13 cellular contexts compared by ENCODE assay signal in genomic region chr7:141362580-141363435, GRCh38.
DNase-seq lines count a peak whose midpoint lies in the region; ATAC-seq, FAIRE-seq and TF ChIP-seq lines count a peak whose summit lies in the region.
"Had no signal": no experiment of that assay in that cellular context is flagged by ENCODE, and none has a peak within 500 bp of the region (broad histone marks: within the 10 kb centered on the region; RNA-seq: fewer than 3 reads in every experiment).

No MANE protein-coding gene starts in this region.

- H3K79me2 ChIP-seq in keratinocyte (ENCODE audit: control insufficient read depth, insufficient read depth, low read length) = no peaks in the 10 kb centered on the region

- H3K4me3 ChIP-seq in HUES6 (ENCODE audit: low read depth, low read length) (no peak overlapping the region), cardiac fibroblast (replicated peaks in 1 of 2; ENCODE audit: low read depth in 2 of 2, low read length in 2 of 2) (no peak overlapping the region), keratinocyte (ENCODE audit: control insufficient read depth in 2 of 3, extremely low read depth in 1 of 3, insufficient read depth in 2 of 3, low read depth in 1 of 3, low read length in 3 of 3) (peak overlapping the region in 2 of 3 experiments; percentile 30 to 42)
- H3K4me3 ChIP-seq: uterus had no signal

- no peak overlapping the region for H2AFZ ChIP-seq in keratinocyte (ENCODE audit: control insufficient read depth, low read length)

- no peak for TF ChIP-seq CTCF in cardiac fibroblast (IDR thresholded peaks at IDR 0.05; ENCODE audit: low read depth, low read length)
- TF ChIP-seq CTCF in keratinocyte (optimal IDR thresholded peaks at IDR 0.05 in 1 of 3, IDR thresholded peaks at IDR 0.05 in 1 of 3, conservative IDR thresholded peaks at IDR 0.05 in 1 of 3; ENCODE audit: extremely low read depth in 1 of 3, insufficient read depth in 2 of 3, low read length in 3 of 3) = no peak

- H3K27ac ChIP-seq in HUES6 (ENCODE audit: low read depth, low read length) = peak overlapping the region; percentile 48; the same call in 1 of the 2 replicates
- H3K27ac ChIP-seq in keratinocyte (ENCODE audit: control insufficient read depth, insufficient read depth, low read length) = no peak overlapping the region
- H3K27ac ChIP-seq: C4-2B had no signal

- no peaks in the 10 kb centered on the region for H3K27me3 ChIP-seq in HUES6 (ENCODE audit: control insufficient read depth, insufficient read depth, low read length)
- no peaks in the 10 kb centered on the region for H3K27me3 ChIP-seq in keratinocyte (ENCODE audit: control insufficient read depth, extremely low read depth, insufficient read depth, low read length)
- H3K27me3 ChIP-seq: uterus had no signal

- in situ Hi-C loops in ACHN (cut with HindIII; ENCODE audit: low pct_ligation_motif_present, low pct_unique_long_range_greater_than_20kb, low sequenced_read_pairs) = no loop called here

- H3K4me2 ChIP-seq in keratinocyte (ENCODE audit: control insufficient read depth, extremely low read depth, insufficient read depth, low read depth, low read length) = peak overlapping the region; percentile 41

- peaks cover 47% of the 10 kb centered on the region for H3K4me1 ChIP-seq in HUES6 (ENCODE audit: control insufficient read depth, insufficient read depth, low read length)
- H3K4me1 ChIP-seq in keratinocyte (ENCODE audit: control insufficient read depth, extremely low read depth, insufficient read depth, low read length) = peaks cover 10% of the 10 kb centered on the region
- H3K4me1 ChIP-seq: uterus had no signal

- FAIRE-seq in keratinocyte (lab: Jason Lieb, UNC) = peak; percentile 39

- dilution Hi-C loops in keratinocyte (cut with MboI; ENCODE audit: extremely low pct_ligation_motif_present, low sequenced_read_pairs) = no loop called here

- no peaks in the 10 kb centered on the region for H4K20me1 ChIP-seq in keratinocyte (ENCODE audit: control insufficient read depth, extremely low read depth, insufficient read depth, low read length)

- H3K9me1 ChIP-seq in keratinocyte (ENCODE audit: control insufficient read depth, extremely low read depth, insufficient read depth, low read length) = no peaks in the 10 kb centered on the region

- DNase-seq in ACHN = peak; percentile 99
- DNase-seq in cardiac fibroblast (ENCODE audit: low read depth in 2 of 2) = peak; percentile 78 to 80
- no peak for DNase-seq in keratinocyte (ENCODE audit: low read depth, low spot score)
- no peak for DNase-seq in NCI-H1417 (lab: John Stamatoyannopoulos, UW)
- DNase-seq in stimulated activated CD4-positive, alpha-beta T cell treated with anti-CD3 and anti-CD28 coated beads, Interleukin-1b, Interleukin-23, amount 100 ng/mL, for 48 hours = no peak
- DNase-seq: NCI-H524 treated with DMSO at 0.1 percent for 48 hours, T-helper 9 cell, uterus had no signal

- ATAC-seq in HG02763 (IDR thresholded peaks at IDR 0.05; ENCODE audit: unreplicated experiment) (no peak), GM21515 (IDR thresholded peaks at IDR 0.05; ENCODE audit: unreplicated experiment) (no peak)
- ATAC-seq: activated T-helper 17 cell treated with anti-CD3 and anti-CD28 coated beads, Interleukin-2, amount 50 U/mL, for 72 hours had no signal

- H3K9me3 ChIP-seq in HUES6 (ENCODE audit: control insufficient read depth, insufficient read depth, low read depth, low read length) (peaks cover 8% of the 10 kb centered on the region; the same call in 1 of the 2 replicates), keratinocyte (ENCODE audit: control insufficient read depth, low read depth, low read length) (no peaks in the 10 kb centered on the region)
- H3K9me3 ChIP-seq: uterus had no signal

- H3K9ac ChIP-seq in HUES6 (ENCODE audit: low read length) = peak overlapping the region; percentile 3
- H3K9ac ChIP-seq in keratinocyte (ENCODE audit: control insufficient read depth, extremely low read depth, insufficient read depth, low read length) = no peak overlapping the region

- no peaks in the 10 kb centered on the region for H3K36me3 ChIP-seq in HUES6 (ENCODE audit: control insufficient read depth, insufficient read depth, low read length)
- H3K36me3 ChIP-seq in keratinocyte (ENCODE audit: control insufficient read depth in 2 of 2, extremely low read depth in 1 of 2, insufficient read depth in 2 of 2, low read length in 2 of 2) = no peaks in the 10 kb centered on the region
- H3K36me3 ChIP-seq: uterus had no signal

Comparison
In these comparisons a context has a peak if more than half of its experiments do, and no peak if none do; other contexts are left out.
1. DNase-seq: peak in ACHN (single experiment) and cardiac fibroblast (2 of 2); none in keratinocyte (single experiment), NCI-H1417 (0 of 3) and stimulated activated CD4-positive, alpha-beta T cell treated with anti-CD3 and anti-CD28 coated beads, Interleukin-1b, Interleukin-23, amount 100 ng/mL, for 48 hours (single experiment).
2. H3K4me3 ChIP-seq: peak in keratinocyte (2 of 3); none in HUES6 (single experiment) and cardiac fibroblast (0 of 2).